21 cellular contexts compared by ENCODE assay signal in genomic region chr5:61349935-61350334, GRCh38. TPM values are rescaled to one million over a fixed set of nuclear protein-coding genes. Genes with fewer than 3 reads are reported as not detected.
DNase-seq lines count a peak whose midpoint lies in the region; ATAC-seq and TF ChIP-seq lines count a peak whose summit lies in the region.
"Had no signal": no experiment of that assay in that cellular context is flagged by ENCODE, and none has a peak within 500 bp of the region (broad histone marks: within the 10 kb centered on the region; RNA-seq: fewer than 3 reads in every experiment).

No MANE protein-coding gene starts in this region.

- peak overlapping the region; percentile 38 for H3K27ac Mint-ChIP-seq in memory B cell
- H3K27ac Mint-ChIP-seq in activated naive CD8-positive, alpha-beta T cell treated with anti-CD3 and anti-CD28 coated beads for 36 hours: no peak overlapping the region
- H3K27ac Mint-ChIP-seq: B cell; CD4-positive, CD25-positive, alpha-beta regulatory T cell; CD8-positive, alpha-beta memory T cell; GM23338; HFFc6; IgD-negative memory B cell had no signal

- no peak overlapping the region for H3K9ac ChIP-seq in BLaER1 treated with 17β-estradiol and CSF1 and Interleukin-3, amounts not matched to agents 10 nM and 100 nM
- no peak overlapping the region for H3K9ac ChIP-seq in skeletal muscle satellite cell (ENCODE audit: low read depth, low read length)

- no peaks in the 10 kb centered on the region for H3K9me3 Mint-ChIP-seq in memory B cell
- H3K9me3 Mint-ChIP-seq in activated naive CD8-positive, alpha-beta T cell treated with anti-CD3 and anti-CD28 coated beads for 36 hours: peaks cover 1% of the 10 kb centered on the region
- H3K9me3 Mint-ChIP-seq: CD8-positive, alpha-beta memory T cell; GM23338; HFFc6; IgD-negative memory B cell had no signal

- H3K4me3 ChIP-seq in BLaER1 treated with 17β-estradiol and CSF1 and Interleukin-3, amounts not matched to agents 10 nM and 100 nM: no peak overlapping the region
- no peak overlapping the region for H3K4me3 ChIP-seq in skeletal muscle satellite cell (ENCODE audit: low read length)
- no peak overlapping the region for H3K4me3 ChIP-seq in gastroesophageal sphincter
- H3K4me3 ChIP-seq: GM23338 had no signal

- H3K27me3 Mint-ChIP-seq in memory B cell: no peaks in the 10 kb centered on the region
- H3K27me3 Mint-ChIP-seq in activated naive CD8-positive, alpha-beta T cell treated with anti-CD3 and anti-CD28 coated beads for 36 hours: no peaks in the 10 kb centered on the region
- H3K27me3 Mint-ChIP-seq: B cell; CD4-positive, CD25-positive, alpha-beta regulatory T cell; CD8-positive, alpha-beta memory T cell; IgD-negative memory B cell had no signal

- no peak for ATAC-seq in memory B cell (ENCODE audit: low read depth)
- ATAC-seq in gastroesophageal sphincter: no peak

- peaks cover 0 to 28% (median 21%) of the 10 kb centered on the region in 11 experiments; a peak in 16 of 22 replicates for H3K9me3 ChIP-seq in BLaER1 treated with 17β-estradiol and CSF1 and Interleukin-3, amounts not matched to agents 10 nM and 100 nM (replicated peaks in 1 of 11)
- H3K9me3 ChIP-seq in skeletal muscle satellite cell (replicated peaks; ENCODE audit: low read length) (no peaks in the 10 kb centered on the region), gastroesophageal sphincter (no peaks in the 10 kb centered on the region)

- H4K20me1 ChIP-seq in BLaER1 treated with 17β-estradiol and CSF1 and Interleukin-3, amounts not matched to agents 10 nM and 100 nM: peaks cover 36 to 100% (median 87%) of the 10 kb centered on the region in 11 experiments; a peak in 20 of 22 replicates

- H3K4me3 Mint-ChIP-seq in memory B cell: no peak overlapping the region
- no peak overlapping the region for H3K4me3 Mint-ChIP-seq in activated naive CD8-positive, alpha-beta T cell treated with anti-CD3 and anti-CD28 coated beads for 36 hours
- H3K4me3 Mint-ChIP-seq: B cell; CD4-positive, CD25-positive, alpha-beta regulatory T cell; CD8-positive, alpha-beta memory T cell; GM23338; HFFc6; IgD-negative memory B cell had no signal

- peaks cover 0 to 23% (median 10%) of the 10 kb centered on the region in 11 experiments; a peak in 16 of 22 replicates for H3K36me3 ChIP-seq in BLaER1 treated with 17β-estradiol and CSF1 and Interleukin-3, amounts not matched to agents 10 nM and 100 nM
- no peaks in the 10 kb centered on the region for H3K36me3 ChIP-seq in skeletal muscle satellite cell (ENCODE audit: insufficient read depth, low read length)
- no peaks in the 10 kb centered on the region for H3K36me3 ChIP-seq in gastroesophageal sphincter

- peaks cover 32% of the 10 kb centered on the region for H3K4me1 Mint-ChIP-seq in memory B cell
- peaks cover 26% of the 10 kb centered on the region for H3K4me1 Mint-ChIP-seq in activated naive CD8-positive, alpha-beta T cell treated with anti-CD3 and anti-CD28 coated beads for 36 hours

- H3K4me2 ChIP-seq in BLaER1 treated with 17β-estradiol and CSF1 and Interleukin-3, amounts not matched to agents 10 nM and 100 nM: peak overlapping the region in 8 of 11 experiments; percentile 5 to 60 (median 28); a peak in 9 of 22 replicates
- H3K4me2 ChIP-seq in skeletal muscle satellite cell (ENCODE audit: low read length): peak overlapping the region; percentile 7
- H3K4me2 ChIP-seq: GM23338 had no signal

- TF ChIP-seq EP300 in gastroesophageal sphincter (IDR thresholded peaks at IDR 0.05): no peak

- no peak for TF ChIP-seq CTCF in gastroesophageal sphincter (IDR thresholded peaks at IDR 0.05)

- peaks cover 13 to 79% (median 29%) of the 10 kb centered on the region in 10 experiments; a peak in 19 of 20 replicates for H3K4me1 ChIP-seq in BLaER1 treated with 17β-estradiol and CSF1 and Interleukin-3, amounts not matched to agents 10 nM and 100 nM
- H3K4me1 ChIP-seq in skeletal muscle satellite cell (ENCODE audit: control insufficient read depth, insufficient read depth, low read length) (peaks cover 7% of the 10 kb centered on the region), gastroesophageal sphincter (peaks cover 7 to 71% (median 8%) of the 10 kb centered on the region in 3 donors)

- H3K27me3 ChIP-seq in BLaER1 treated with 17β-estradiol and CSF1 and Interleukin-3, amounts not matched to agents 10 nM and 100 nM: no peaks in the 10 kb centered on the region
- no peaks in the 10 kb centered on the region for H3K27me3 ChIP-seq in skeletal muscle satellite cell (ENCODE audit: control insufficient read depth, insufficient read depth, low read length)
- H3K27me3 ChIP-seq in gastroesophageal sphincter: no peaks in the 10 kb centered on the region

- DNase-seq in NCI-H526 treated with DMSO at 0.1 percent for 48 hours (lab: John Stamatoyannopoulos, UW) (peak; percentile 46), memory B cell (ENCODE audit: low spot score in 2 of 2) (no peak), cerebellar nuclear complex (lab: John Stamatoyannopoulos, UW) (no peak)
- no peak for DNase-seq in activated naive CD8-positive, alpha-beta T cell treated with anti-CD3 and anti-CD28 coated beads for 36 hours
- DNase-seq: 8988T; C1 segment of cervical spinal cord; CD4-positive, CD25-positive, alpha-beta regulatory T cell; CD8-positive, alpha-beta memory T cell; COR-L47; DMS 273 treated with DMSO at 0.1 percent for 48 hours; DMS53; DND-41; EL; HCEC 1CT; HFFc6 had no signal

- TF ChIP-seq POLR2A in gastroesophageal sphincter (IDR thresholded peaks at IDR 0.05): no peak

- 0 out of 22 replicates have a peak overlapping the region, but pooled peaks of 1 of the 11 experiments have one; percentile 5 for H3K27ac ChIP-seq in BLaER1 treated with 17β-estradiol and CSF1 and Interleukin-3, amounts not matched to agents 10 nM and 100 nM
- H3K27ac ChIP-seq in gastroesophageal sphincter: no peak overlapping the region

- H3K36me3 Mint-ChIP-seq in memory B cell: peaks cover 1% of the 10 kb centered on the region
- no peaks in the 10 kb centered on the region for H3K36me3 Mint-ChIP-seq in activated naive CD8-positive, alpha-beta T cell treated with anti-CD3 and anti-CD28 coated beads for 36 hours

RNA-seq across cellular contexts. Expression of gene ZSWIM6, which starts 17.9 kb away (rescaled TPM):
- total RNA-seq in skeletal muscle satellite cell (2012; rRNA removed): 7.9 and 10.0 TPM in 2 replicates
- total RNA-seq in gastroesophageal sphincter: 10 to 100 TPM in 3 of 4 donors, 1 to 10 TPM in 1; 8.9 to 20.9 (median 12.3) TPM
- total RNA-seq in activated naive CD8-positive, alpha-beta T cell treated with anti-CD3 and anti-CD28 coated beads for 36 hours: 1 to 10 TPM; 3.0 to 3.2 TPM
